In genomic region chr16:69567031-69567680, GRCh38 we compare ENCODE assay signal across 1 cellular context.
A peak's percentile ranks its signal among the peaks of the same experiment; 100 is the strongest.
TF ChIP-seq lines count a peak whose summit lies in the region.

No MANE protein-coding gene starts in this region.

TF ChIP-seq in H1, 55 proteins besides CTCF, POLR2A, EP300 and RAD21 (continued from another document):
- TF ChIP-seq ATF2 (IDR thresholded peaks at IDR 0.05; ENCODE audit: low read length) (no peak), SAP30 (IDR thresholded peaks at IDR 0.05; ENCODE audit: insufficient read depth, insufficient replicate concordance, low read length) (peak; percentile 4), RFX5 (IDR thresholded peaks at IDR 0.05; ENCODE audit: borderline replicate concordance, low read depth, low read length) (no peak), TEAD4 (IDR thresholded peaks at IDR 0.05; ENCODE audit: low read depth, low read length) (no peak), CTBP2 (IDR thresholded peaks at IDR 0.05; ENCODE audit: borderline replicate concordance, insufficient read depth, insufficient read length, low read length) (no peak)
TF ChIP-seq in H1: peak in this region for 1.
